ENCODE assay signal across 19 cellular contexts in genomic region chr12:20885116-20885515, GRCh38.
A peak's percentile ranks its signal among the peaks of the same experiment; 100 is the strongest.
DNase-seq lines count a peak whose midpoint lies in the region; ATAC-seq, FAIRE-seq and TF ChIP-seq lines count a peak whose summit lies in the region.
"Had no signal": no experiment of that assay in that cellular context is flagged by ENCODE, and none has a peak within 500 bp of the region (broad histone marks: within the 10 kb centered on the region; RNA-seq: fewer than 3 reads in every experiment).

No MANE protein-coding gene starts in this region.

- no peaks in the 10 kb centered on the region for H3K27me3 Mint-ChIP-seq in astrocyte (ENCODE audit: low read depth, unreplicated experiment)
- H3K27me3 Mint-ChIP-seq: CD4-positive, alpha-beta memory T cell had no signal

- no peaks in the 10 kb centered on the region for H3K9me3 Mint-ChIP-seq in astrocyte (ENCODE audit: unreplicated experiment)

- POLR2A ChIA-PET in A549 (lab: Yijun Ruan, JAX) = no interaction called here

- no peaks in the 10 kb centered on the region for H3K4me1 Mint-ChIP-seq in astrocyte (ENCODE audit: low read depth, unreplicated experiment)
- H3K4me1 Mint-ChIP-seq: CD4-positive, alpha-beta memory T cell; GM23338; H9 had no signal

- TF ChIP-seq POLR2A in A549 (IDR thresholded peaks at IDR 0.05; ENCODE audit: low read length) (no peak), right lobe of liver (IDR thresholded peaks at IDR 0.05) (no peak), suprapubic skin (IDR thresholded peaks at IDR 0.05) (no peak)

- TF ChIP-seq RAD21 in A549 (conservative IDR thresholded peaks at IDR 0.05 in 1 of 2, IDR thresholded peaks at IDR 0.05 in 1 of 2) = no peak

- H3K79me2 ChIP-seq in astrocyte (ENCODE audit: insufficient read depth, low read length) = no peaks in the 10 kb centered on the region

- H3K36me3 Mint-ChIP-seq in astrocyte (ENCODE audit: low read depth, unreplicated experiment) = no peaks in the 10 kb centered on the region
- H3K36me3 Mint-ChIP-seq: CD4-positive, alpha-beta memory T cell had no signal

- no peak for FAIRE-seq in A549 (lab: Jason Lieb, UNC)
- FAIRE-seq in astrocyte (lab: Jason Lieb, UNC) = peak; percentile 41
- FAIRE-seq: GM12891, GM18507 had no signal

- TF ChIP-seq CTCF in A549 (IDR thresholded peaks at IDR 0.05) = no peak
- TF ChIP-seq CTCF in astrocyte (IDR thresholded peaks at IDR 0.05; ENCODE audit: insufficient read depth, low read depth, low read length) = no peak
- TF ChIP-seq CTCF in fibroblast of the aortic adventitia (IDR thresholded peaks at IDR 0.05; ENCODE audit: insufficient read depth, low read length) = no peak
- no peak for TF ChIP-seq CTCF in right lobe of liver (IDR thresholded peaks at IDR 0.05)
- no peak for TF ChIP-seq CTCF in suprapubic skin (IDR thresholded peaks at IDR 0.05)

- CTCF ChIA-PET in A549 (lab: Yijun Ruan, JAX) = interaction anchor here (0.7 kb wide), 1 partner anchor 65 kb away, joined by 3 read pairs; no protein-coding TSS in a partner anchor

- intact Hi-C loops in right lobe of liver (cut with DNase I) = no loop called here

- H3K36me3 ChIP-seq in astrocyte (ENCODE audit: insufficient read depth, low read length) (no peaks in the 10 kb centered on the region), right lobe of liver (peaks cover 0 to 31% (median 0%) of the 10 kb centered on the region in 4 donors), suprapubic skin (no peaks in the 10 kb centered on the region)

- WGBS in A549 (ENCODE audit: missing lambda C conversion rate) = 3% methylated on average over 1 of the region's 1 CpG
- 27% methylated on average over 1 of the region's 1 CpG for whole genome bisulfite sequencing in right lobe of liver (ENCODE audit: insufficient coverage, low coverage, low lambda C conversion rate, missing lambda C conversion rate)
- 84% methylated on average over 1 of the region's 1 CpG for WGBS in suprapubic skin

- H2AFZ ChIP-seq in astrocyte (ENCODE audit: low read depth, low read length) = no peak overlapping the region
- H2AFZ ChIP-seq: GM23338 had no signal

- H3K27me3 ChIP-seq in astrocyte (ENCODE audit: insufficient read depth, low read length) (no peaks in the 10 kb centered on the region), right lobe of liver (no peaks in the 10 kb centered on the region), suprapubic skin (no peaks in the 10 kb centered on the region)

- peak; percentile 82 to 89 for ATAC-seq in A549
- peak; percentile 37 to 62 (median 46) for ATAC-seq in right lobe of liver
- ATAC-seq in activated CD4-positive, CD25-positive, alpha-beta regulatory T cell treated with anti-CD3 and anti-CD28 coated beads, Interleukin-2, amount 50 U/mL, for 24 hours = no peak
- ATAC-seq: GM23338, HCT116 had no signal

- H3K4me1 ChIP-seq in A549 (peaks cover 36% of the 10 kb centered on the region), astrocyte (ENCODE audit: insufficient read depth, low read length) (no peaks in the 10 kb centered on the region), right lobe of liver (peaks cover 0 to 18% (median 0%) of the 10 kb centered on the region in 4 donors), suprapubic skin (no peaks in the 10 kb centered on the region)

- DNase-seq in A549 (ENCODE audit: low read depth in 1 of 2, low spot score in 1 of 2) (peak in 1 of 2 experiments; percentile 52), astrocyte (ENCODE audit: low read depth) (no peak), fibroblast of the aortic adventitia (ENCODE audit: low read depth) (peak; percentile 19), right lobe of liver (no peak), suprapubic skin (ENCODE audit: low spot score in 2 of 2) (no peak), SK-N-DZ (ENCODE audit: low spot score) (no peak)
- DNase-seq: 8988T; C1 segment of cervical spinal cord; CD4-positive, alpha-beta memory T cell; COR-L47; DMS153; DMS79; GF-D8; H9 had no signal

- TF ChIP-seq EP300 in A549 (IDR thresholded peaks at IDR 0.05) (peak; percentile 36 to 52; a peak in 1 of 5 replicates), suprapubic skin (IDR thresholded peaks at IDR 0.05) (no peak)

- H3K4me3 Mint-ChIP-seq in astrocyte (ENCODE audit: unreplicated experiment) = no peak overlapping the region
- H3K4me3 Mint-ChIP-seq: CD4-positive, alpha-beta memory T cell; GM23338; H9 had no signal

- H3K4me2 ChIP-seq in A549 (peak overlapping the region; percentile 60), astrocyte (ENCODE audit: low read length) (no peak overlapping the region)
- H3K4me2 ChIP-seq: GM23338 had no signal

- no peak overlapping the region for H3K27ac Mint-ChIP-seq in astrocyte (ENCODE audit: unreplicated experiment)
- H3K27ac Mint-ChIP-seq: CD4-positive, alpha-beta memory T cell; GM23338 had no signal

- peak overlapping the region; percentile 63 to 81 for H3K27ac ChIP-seq in A549
- H3K27ac ChIP-seq in astrocyte (ENCODE audit: low read depth, low read length) = no peak overlapping the region
- no peak overlapping the region for H3K27ac ChIP-seq in right lobe of liver
- H3K27ac ChIP-seq in suprapubic skin = no peak overlapping the region

- no peak overlapping the region for H3K9ac ChIP-seq in astrocyte (ENCODE audit: low read length)

- H3K4me3 ChIP-seq in A549 (no peak overlapping the region), astrocyte (ENCODE audit: insufficient read depth, low read depth, low read length) (no peak overlapping the region), fibroblast of the aortic adventitia (ENCODE audit: low read depth, low read length) (no peak overlapping the region), right lobe of liver (no peak overlapping the region), suprapubic skin (no peak overlapping the region)
- H3K4me3 ChIP-seq: GM23338 had no signal

- peaks cover 22% of the 10 kb centered on the region; the same call in 2 of the 3 replicates for H3K9me3 ChIP-seq in A549
- H3K9me3 ChIP-seq in astrocyte (ENCODE audit: insufficient read depth, low read depth, low read length) = no peaks in the 10 kb centered on the region
- H3K9me3 ChIP-seq in right lobe of liver = no peaks in the 10 kb centered on the region
- no peaks in the 10 kb centered on the region for H3K9me3 ChIP-seq in suprapubic skin

- no peaks in the 10 kb centered on the region for H4K20me1 ChIP-seq in astrocyte (ENCODE audit: insufficient read depth, low read length)

TF ChIP-seq in A549, 52 proteins besides CTCF, POLR2A, EP300 and RAD21 (continues in another document):
- TF ChIP-seq, protein P1, sequence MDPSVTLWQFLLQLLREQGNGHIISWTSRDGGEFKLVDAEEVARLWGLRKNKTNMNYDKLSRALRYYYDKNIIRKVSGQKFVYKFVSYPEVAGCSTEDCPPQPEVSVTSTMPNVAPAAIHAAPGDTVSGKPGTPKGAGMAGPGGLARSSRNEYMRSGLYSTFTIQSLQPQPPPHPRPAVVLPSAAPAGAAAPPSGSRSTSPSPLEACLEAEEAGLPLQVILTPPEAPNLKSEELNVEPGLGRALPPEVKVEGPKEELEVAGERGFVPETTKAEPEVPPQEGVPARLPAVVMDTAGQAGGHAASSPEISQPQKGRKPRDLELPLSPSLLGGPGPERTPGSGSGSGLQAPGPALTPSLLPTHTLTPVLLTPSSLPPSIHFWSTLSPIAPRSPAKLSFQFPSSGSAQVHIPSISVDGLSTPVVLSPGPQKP (IDR thresholded peaks at IDR 0.05; ENCODE audit: low read depth, low read length) = no peak
- no peak for TF ChIP-seq FOXS1 (CRISPR knock-in tag; IDR thresholded peaks at IDR 0.05)
- TF ChIP-seq POLR2AphosphoS2 (conservative IDR thresholded peaks at IDR 0.05; ENCODE audit: low read length) = no peak
- TF ChIP-seq HEYL (CRISPR knock-in tag; IDR thresholded peaks at IDR 0.05) = no peak
- no peak for TF ChIP-seq HDAC2 (IDR thresholded peaks at IDR 0.05)
- peak; percentile 87 to 94 for TF ChIP-seq CEBPB (IDR thresholded peaks at IDR 0.05)
- no peak for TF ChIP-seq NR3C1 (IDR thresholded peaks at IDR 0.05)
- no peak for TF ChIP-seq HOXB13 (CRISPR knock-in tag; IDR thresholded peaks at IDR 0.05; ENCODE audit: low read depth)
- TF ChIP-seq, protein P2, sequence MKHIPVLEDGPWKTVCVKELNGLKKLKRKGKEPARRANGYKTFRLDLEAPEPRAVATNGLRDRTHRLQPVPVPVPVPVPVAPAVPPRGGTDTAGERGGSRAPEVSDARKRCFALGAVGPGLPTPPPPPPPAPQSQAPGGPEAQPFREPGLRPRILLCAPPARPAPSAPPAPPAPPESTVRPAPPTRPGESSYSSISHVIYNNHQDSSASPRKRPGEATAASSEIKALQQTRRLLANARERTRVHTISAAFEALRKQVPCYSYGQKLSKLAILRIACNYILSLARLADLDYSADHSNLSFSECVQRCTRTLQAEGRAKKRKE (CRISPR knock-in tag; IDR thresholded peaks at IDR 0.05; ENCODE audit: low read depth) = no peak
- no peak for TF ChIP-seq CHD4 (IDR thresholded peaks at IDR 0.05; ENCODE audit: borderline replicate concordance)
- TF ChIP-seq BHLHE40 (IDR thresholded peaks at IDR 0.05; ENCODE audit: low read depth, low read length) = no peak
- TF ChIP-seq, protein P3, sequence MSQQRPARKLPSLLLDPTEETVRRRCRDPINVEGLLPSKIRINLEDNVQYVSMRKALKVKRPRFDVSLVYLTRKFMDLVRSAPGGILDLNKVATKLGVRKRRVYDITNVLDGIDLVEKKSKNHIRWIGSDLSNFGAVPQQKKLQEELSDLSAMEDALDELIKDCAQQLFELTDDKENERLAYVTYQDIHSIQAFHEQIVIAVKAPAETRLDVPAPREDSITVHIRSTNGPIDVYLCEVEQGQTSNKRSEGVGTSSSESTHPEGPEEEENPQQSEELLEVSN (IDR thresholded peaks at IDR 0.05; ENCODE audit: borderline replicate concordance, low read depth) = no peak
- TF ChIP-seq, protein P4, sequence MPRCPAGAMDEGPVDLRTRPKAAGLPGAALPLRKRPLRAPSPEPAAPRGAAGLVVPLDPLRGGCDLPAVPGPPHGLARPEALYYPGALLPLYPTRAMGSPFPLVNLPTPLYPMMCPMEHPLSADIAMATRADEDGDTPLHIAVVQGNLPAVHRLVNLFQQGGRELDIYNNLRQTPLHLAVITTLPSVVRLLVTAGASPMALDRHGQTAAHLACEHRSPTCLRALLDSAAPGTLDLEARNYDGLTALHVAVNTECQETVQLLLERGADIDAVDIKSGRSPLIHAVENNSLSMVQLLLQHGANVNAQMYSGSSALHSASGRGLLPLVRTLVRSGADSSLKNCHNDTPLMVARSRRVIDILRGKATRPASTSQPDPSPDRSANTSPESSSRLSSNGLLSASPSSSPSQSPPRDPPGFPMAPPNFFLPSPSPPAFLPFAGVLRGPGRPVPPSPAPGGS (IDR thresholded peaks at IDR 0.05) = peak; percentile 21; the same call in 1 of the 3 replicates
- peak; percentile 48; the same call in 1 of the 2 replicates for TF ChIP-seq HOXB5 (CRISPR knock-in tag; IDR thresholded peaks at IDR 0.05)
- TF ChIP-seq RARB (CRISPR knock-in tag; IDR thresholded peaks at IDR 0.05) = no peak
- TF ChIP-seq KDM1A (IDR thresholded peaks at IDR 0.05; ENCODE audit: low read depth) = no peak
- no peak for TF ChIP-seq ZFP36 (IDR thresholded peaks at IDR 0.05; ENCODE audit: borderline replicate concordance, partially characterized antibody)
- no peak for TF ChIP-seq NPAS2 (CRISPR knock-in tag; IDR thresholded peaks at IDR 0.05; ENCODE audit: borderline replicate concordance)
- TF ChIP-seq GATA3 (IDR thresholded peaks at IDR 0.05; ENCODE audit: borderline replicate concordance) = 0 out of 2 replicates have a peak, but pooled peaks have one; percentile 40

Comparison
In these comparisons a context has a peak if more than half of its experiments do, and no peak if none do; other contexts are left out.
1. ATAC-seq: peak in A549 (2 of 2) and right lobe of liver (4 of 4); none in activated CD4-positive, CD25-positive, alpha-beta regulatory T cell treated with anti-CD3 and anti-CD28 coated beads, Interleukin-2, amount 50 U/mL, for 24 hours (0 of 2).
2. H3K27ac ChIP-seq: peak in A549 (2 of 2); none in astrocyte (single experiment), right lobe of liver (0 of 3) and suprapubic skin (single experiment).